ENCODE assay signal across 8 cellular contexts in the genomic region with DNA sequence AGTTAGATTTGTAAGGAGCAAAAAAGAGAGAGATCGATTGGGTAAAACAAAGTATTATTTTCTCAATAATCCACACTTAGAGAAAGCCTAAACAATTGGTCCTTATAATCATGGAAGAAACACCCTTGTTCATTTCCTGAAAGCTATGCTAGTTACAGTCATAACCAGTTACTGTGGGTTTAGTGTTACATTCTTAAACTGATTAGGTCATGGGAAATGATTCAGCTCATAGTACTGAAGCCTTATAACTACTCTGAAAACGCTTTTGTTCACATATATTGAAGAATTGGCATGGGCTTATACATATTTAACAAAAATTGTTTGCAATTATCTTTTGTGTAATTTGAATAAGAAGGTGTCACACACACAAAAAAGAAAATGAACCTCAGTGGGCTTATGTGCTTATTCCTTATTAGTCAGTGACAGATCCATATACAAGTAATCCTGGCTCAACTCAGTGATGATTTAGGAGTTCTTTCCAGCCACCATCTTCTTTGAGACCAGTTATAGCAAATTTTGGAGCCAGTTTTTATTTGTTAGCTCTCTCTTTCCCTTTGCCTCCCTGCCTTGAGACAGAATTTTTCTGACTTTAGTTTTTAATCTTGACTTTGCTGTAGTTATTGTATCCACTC.
A peak's percentile ranks its signal among the peaks of the same experiment; 100 is the strongest.
DNase-seq lines count a peak whose midpoint lies in the region; ATAC-seq and TF ChIP-seq lines count a peak whose summit lies in the region.

No MANE protein-coding gene starts in this region.

- no peaks in the 10 kb centered on the region for H3K36me3 ChIP-seq in effector memory CD4-positive, alpha-beta T cell (ENCODE audit: control insufficient read depth, insufficient read depth, low read length)
- H3K36me3 ChIP-seq in OCI-LY7 (ENCODE audit: insufficient read depth, low read length): no peaks in the 10 kb centered on the region

- H3K27me3 Mint-ChIP-seq in stimulated activated naive CD8-positive, alpha-beta T cell treated with anti-CD3 and anti-CD28 coated beads, Interleukin-15, amount 100 ng/mL, for 72 hours: no peaks in the 10 kb centered on the region

- H3K27ac ChIP-seq in AG04450 (ENCODE audit: low read depth, low read length) (peak overlapping the region; percentile 3), OCI-LY7 (ENCODE audit: low read depth, low read length, poor library complexity, severe bottlenecking) (no peak overlapping the region)
- no peak overlapping the region for H3K27ac ChIP-seq in effector memory CD4-positive, alpha-beta T cell (ENCODE audit: insufficient read depth, low read length, poor library complexity, severe bottlenecking)

- DNase-seq in AG04450 (ENCODE audit: low read depth, low spot score) (peak; percentile 42), HS-5 (ENCODE audit: low read depth) (peak; percentile 84), dermis microvascular lymphatic vessel endothelial cell (ENCODE audit: low read depth in 2 of 2) (peak; percentile 25 to 90), OCI-LY7 (ENCODE audit: low spot score) (no peak)
- no peak for DNase-seq in stimulated activated naive CD8-positive, alpha-beta T cell treated with anti-CD3 and anti-CD28 coated beads, Interleukin-15, amount 100 ng/mL, for 72 hours
- no peak for DNase-seq in effector memory CD4-positive, alpha-beta T cell

- H3K9me3 ChIP-seq in AG04450 (ENCODE audit: control insufficient read depth, insufficient read depth, low read length): no peaks in the 10 kb centered on the region
- H3K9me3 ChIP-seq in effector memory CD4-positive, alpha-beta T cell (ENCODE audit: control insufficient read depth, low read length): no peaks in the 10 kb centered on the region
- H3K9me3 ChIP-seq in OCI-LY7 (ENCODE audit: low read length): no peaks in the 10 kb centered on the region

- H4K20me1 ChIP-seq in OCI-LY7 (ENCODE audit: insufficient read depth, low read length): no peaks in the 10 kb centered on the region

- no peak overlapping the region for H2AFZ ChIP-seq in OCI-LY7 (ENCODE audit: low read length)

- H3K4me3 Mint-ChIP-seq in stimulated activated naive CD8-positive, alpha-beta T cell treated with anti-CD3 and anti-CD28 coated beads, Interleukin-15, amount 100 ng/mL, for 72 hours: no peak overlapping the region

- H3K9me2 ChIP-seq in OCI-LY7 (ENCODE audit: insufficient read depth, low read length): no peaks in the 10 kb centered on the region

- TF ChIP-seq CTCF in AG04450 (IDR thresholded peaks at IDR 0.05; ENCODE audit: low read depth, low read length) (no peak), OCI-LY7 (conservative IDR thresholded peaks at IDR 0.05; ENCODE audit: low read length) (no peak)

- ATAC-seq in GM19467 (IDR thresholded peaks at IDR 0.05; ENCODE audit: unreplicated experiment) (peak; percentile 75), GM19324 (IDR thresholded peaks at IDR 0.05; ENCODE audit: low FRiP score, unreplicated experiment) (no peak)
- ATAC-seq in stimulated activated naive CD8-positive, alpha-beta T cell treated with anti-CD3 and anti-CD28 coated beads, Interleukin-15, amount 100 ng/mL, for 72 hours: peak; percentile 99

- no peaks in the 10 kb centered on the region for H3K79me2 ChIP-seq in OCI-LY7 (ENCODE audit: insufficient read depth, low read depth, low read length)

- H3K27ac Mint-ChIP-seq in stimulated activated naive CD8-positive, alpha-beta T cell treated with anti-CD3 and anti-CD28 coated beads, Interleukin-15, amount 100 ng/mL, for 72 hours: no peak overlapping the region

- CTCF ChIA-PET in AG04450 (lab: Charles Lee): interaction anchor here (0.7 to 10.5 kb wide), 5 partner anchors 8 to 519 kb away, joined by 3 to 169 read pairs (median 7); no protein-coding TSS in a partner anchor
- CTCF ChIA-PET in OCI-LY7 (lab: Charles Lee; ENCODE audit: unreplicated experiment): no interaction called here

- no peak overlapping the region for H3K4me3 ChIP-seq in AG04450 (ENCODE audit: low read depth, low read length)
- no peak overlapping the region for H3K4me3 ChIP-seq in effector memory CD4-positive, alpha-beta T cell (ENCODE audit: insufficient read depth, low read depth, low read length, poor library complexity, severe bottlenecking)
- no peak overlapping the region for H3K4me3 ChIP-seq in OCI-LY7 (ENCODE audit: low read depth, low read length, poor library complexity, severe bottlenecking)

- H3K4me2 ChIP-seq in OCI-LY7 (ENCODE audit: low read length): no peak overlapping the region

- peaks cover 5% of the 10 kb centered on the region for H3K4me1 Mint-ChIP-seq in stimulated activated naive CD8-positive, alpha-beta T cell treated with anti-CD3 and anti-CD28 coated beads, Interleukin-15, amount 100 ng/mL, for 72 hours

- POLR2A ChIA-PET in AG04450 (lab: Yijun Ruan, JAX): interaction anchor here (0.9 to 1.1 kb wide), 3 partner anchors 134 to 207 kb away, joined by 3 to 4 read pairs (median 4); a partner anchor contains a TSS
- POLR2A ChIA-PET in OCI-LY7 (lab: Charles Lee): interaction anchor here (0.6 kb wide), 2 partner anchors 572 to 1597 kb away, joined by 3 read pairs; no protein-coding TSS in a partner anchor

- H3K4me1 ChIP-seq in effector memory CD4-positive, alpha-beta T cell (ENCODE audit: control insufficient read depth, insufficient read depth, low read length, poor library complexity, severe bottlenecking): no peaks in the 10 kb centered on the region
- no peaks in the 10 kb centered on the region for H3K4me1 ChIP-seq in OCI-LY7 (ENCODE audit: insufficient read depth, low read length, poor library complexity, severe bottlenecking)

- BruUV-seq in OCI-LY7 (replicated peaks; lab: Mats Ljungman, UMichigan): no TSS peak

- H3K9me3 Mint-ChIP-seq in stimulated activated naive CD8-positive, alpha-beta T cell treated with anti-CD3 and anti-CD28 coated beads, Interleukin-15, amount 100 ng/mL, for 72 hours: no peaks in the 10 kb centered on the region

- H3K27me3 ChIP-seq in AG04450 (ENCODE audit: control insufficient read depth, insufficient read depth, low read length): no peaks in the 10 kb centered on the region
- H3K27me3 ChIP-seq in effector memory CD4-positive, alpha-beta T cell (replicated peaks; ENCODE audit: control insufficient read depth, insufficient read depth, low read length, poor library complexity, severe bottlenecking): no peaks in the 10 kb centered on the region

- intact Hi-C loops in OCI-LY7 (cut with micrococcal nuclease; ENCODE audit: unreplicated experiment): no loop called here

Comparison
In these comparisons a context has a peak if more than half of its experiments do, and no peak if none do; other contexts are left out.
1. DNase-seq: peak in AG04450 (single experiment), HS-5 (single experiment) and dermis microvascular lymphatic vessel endothelial cell (2 of 2); none in stimulated activated naive CD8-positive, alpha-beta T cell treated with anti-CD3 and anti-CD28 coated beads, Interleukin-15, amount 100 ng/mL, for 72 hours (0 of 2), effector memory CD4-positive, alpha-beta T cell (0 of 3) and OCI-LY7 (single experiment).